ENCODE assay signal across 27 cellular contexts in the genomic region with DNA sequence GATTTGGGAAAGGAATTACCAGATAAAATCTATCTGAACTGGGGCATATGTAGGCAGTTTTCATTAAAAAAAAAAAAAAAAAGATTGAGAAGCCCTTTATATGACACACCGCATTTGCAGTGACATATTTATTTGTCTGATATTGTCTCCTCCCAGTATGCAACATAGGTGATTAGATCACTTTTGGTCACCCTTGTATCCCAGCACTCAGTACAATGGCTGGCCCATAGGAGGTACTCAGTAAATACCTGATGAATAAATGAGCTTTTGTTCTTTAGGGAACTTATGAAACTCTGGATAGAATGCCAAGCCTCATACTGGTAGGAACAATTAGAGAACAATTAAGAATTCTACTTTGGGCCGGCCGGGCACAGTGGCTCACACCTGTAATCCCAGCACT.
"Had no signal": no experiment of that assay in that cellular context is flagged by ENCODE, and none has a peak within 500 bp of the region (broad histone marks: within the 10 kb centered on the region; RNA-seq: fewer than 3 reads in every experiment).

No MANE protein-coding gene starts in this region.

- H3K4me1 ChIP-seq: left lung, lower lobe of right lung, right atrium auricular region, upper lobe of right lung had no signal

- H3K27ac Mint-ChIP-seq: immature natural killer cell; mesothelial cell of epicardium; naive B cell; natural killer cell; nephron progenitor cell; stimulated activated naive B cell treated with anti-CD40 and anti-IgM and Interleukin-4, amounts not matched to agents 10 μg/mL and 1 μg/mL and 100 μg/mL, for 72 hours had no signal

- H3K9me3 ChIP-seq: lower lobe of right lung, ovary, right atrium auricular region, suprapubic skin, thoracic aorta, tibial artery, upper lobe of right lung had no signal

- H3K27ac ChIP-seq: left lung, lower lobe of right lung, ovary, right atrium auricular region, skin epidermis, suprapubic skin, thoracic aorta, tibial artery, upper lobe of right lung had no signal

- H3K36me3 Mint-ChIP-seq: mesothelial cell of epicardium; naive B cell; natural killer cell; stimulated activated naive B cell treated with anti-CD40 and anti-IgM and Interleukin-4, amounts not matched to agents 10 μg/mL and 1 μg/mL and 100 μg/mL, for 72 hours had no signal

- H3K27me3 ChIP-seq: ovary, right atrium auricular region had no signal

- H3K36me3 ChIP-seq: left lung, lower lobe of right lung, ovary, right atrium auricular region, suprapubic skin, thoracic aorta, tibial artery, upper lobe of right lung had no signal

- ATAC-seq: left colon; left lung; lower lobe of right lung; natural killer cell; sciatic nerve; stimulated activated naive B cell treated with anti-CD40 and anti-IgM and Interleukin-4, amounts not matched to agents 10 μg/mL and 1 μg/mL and 100 μg/mL, for 72 hours; stimulated activated naive CD8-positive, alpha-beta T cell treated with anti-CD3 and anti-CD28 coated beads, Interleukin-15, Interleukin-2, amounts not matched to agents 100 U/mL and 50 U/mL, for 24 hours; upper lobe of right lung had no signal

- DNase-seq: hypothalamus; immature natural killer cell; kidney; left colon; left lung; lower lobe of right lung; mesendoderm; naive B cell; natural killer cell; nephron progenitor cell; ovary; stimulated activated CD4-positive, alpha-beta T cell treated with anti-CD3 and anti-CD28 coated beads, Interleukin-12 subunit alpha, Interleukin-12 subunit beta, amount 100 ng/mL, for 4 hours; stimulated activated CD4-positive, alpha-beta T cell treated with anti-CD3 and anti-CD28 coated beads, Interleukin-15, amount 100 ng/mL, for 24 hours; stimulated activated CD4-positive, alpha-beta T cell treated with anti-CD3 and anti-CD28 coated beads, Interleukin-2, amount 100 ng/mL, for 24 hours; stimulated activated CD4-positive, alpha-beta T cell treated with anti-CD3 and anti-CD28 coated beads, Interleukin-4, amount 100 ng/mL, for 1 hour; stimulated activated naive B cell treated with anti-CD40 and anti-IgM and Interleukin-4, amounts not matched to agents 10 μg/mL and 1 μg/mL and 100 μg/mL, for 72 hours; stimulated activated naive CD8-positive, alpha-beta T cell treated with anti-CD3 and anti-CD28 coated beads, Interleukin-15, Interleukin-2, amounts not matched to agents 100 U/mL and 50 U/mL, for 24 hours; tibial artery; trophoblast cell; upper lobe of right lung had no signal

- H3K9me3 Mint-ChIP-seq: immature natural killer cell, natural killer cell had no signal

- H3K4me3 ChIP-seq: left lung, lower lobe of right lung, ovary, right atrium auricular region, skin epidermis, suprapubic skin, thoracic aorta, tibial artery, upper lobe of right lung had no signal

- H3K4me1 Mint-ChIP-seq: naive B cell; natural killer cell; stimulated activated naive B cell treated with anti-CD40 and anti-IgM and Interleukin-4, amounts not matched to agents 10 μg/mL and 1 μg/mL and 100 μg/mL, for 72 hours had no signal

- H3K27me3 Mint-ChIP-seq: progenitor cell of endocrine pancreas had no signal

- H3K4me3 Mint-ChIP-seq: immature natural killer cell; mesothelial cell of epicardium; naive B cell; natural killer cell; nephron progenitor cell; stimulated activated naive B cell treated with anti-CD40 and anti-IgM and Interleukin-4, amounts not matched to agents 10 μg/mL and 1 μg/mL and 100 μg/mL, for 72 hours had no signal
